ENCODE assay signal across 1 cellular context in the genomic region with DNA sequence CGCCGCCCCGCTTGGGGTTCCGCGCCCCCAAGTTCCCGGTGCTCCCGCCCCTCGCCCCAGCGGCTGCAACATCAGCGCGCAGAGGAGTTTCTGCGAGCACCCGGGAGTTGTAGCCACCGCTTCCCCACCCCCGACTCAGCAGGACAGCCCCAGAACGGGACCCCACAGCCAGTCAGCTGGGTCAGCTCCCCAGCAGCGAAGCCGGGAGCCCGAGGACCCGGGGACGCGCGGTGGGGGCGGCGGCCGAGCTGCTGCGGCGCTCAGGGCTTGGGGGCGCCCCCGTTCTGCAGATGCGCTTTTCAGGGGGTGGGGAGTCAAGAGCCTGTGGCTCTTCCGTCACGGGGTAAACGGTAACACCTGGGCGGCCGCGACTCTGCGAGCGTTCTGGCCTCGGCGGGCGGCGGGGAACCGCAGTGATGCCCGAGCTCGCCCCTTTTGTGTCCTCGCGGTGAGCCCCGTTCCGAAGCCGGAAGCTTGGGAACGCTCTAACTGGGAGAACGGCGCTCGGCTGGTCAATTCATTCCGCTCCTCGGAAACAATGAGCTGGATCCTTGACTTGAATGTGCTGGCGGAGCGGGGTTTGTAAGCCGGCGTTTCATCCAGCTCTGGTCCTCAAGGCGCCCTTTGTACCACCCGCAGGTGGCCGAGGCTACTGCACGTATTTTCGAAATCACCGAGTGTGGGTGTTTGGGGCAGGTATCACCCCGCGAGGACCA.
TF ChIP-seq lines count a peak whose summit lies in the region.

No MANE protein-coding gene starts in this region.

TF ChIP-seq in HepG2, 621 proteins besides CTCF, POLR2A, EP300 and RAD21 (continued from another document and continues in another):
- TF ChIP-seq, protein P1, sequence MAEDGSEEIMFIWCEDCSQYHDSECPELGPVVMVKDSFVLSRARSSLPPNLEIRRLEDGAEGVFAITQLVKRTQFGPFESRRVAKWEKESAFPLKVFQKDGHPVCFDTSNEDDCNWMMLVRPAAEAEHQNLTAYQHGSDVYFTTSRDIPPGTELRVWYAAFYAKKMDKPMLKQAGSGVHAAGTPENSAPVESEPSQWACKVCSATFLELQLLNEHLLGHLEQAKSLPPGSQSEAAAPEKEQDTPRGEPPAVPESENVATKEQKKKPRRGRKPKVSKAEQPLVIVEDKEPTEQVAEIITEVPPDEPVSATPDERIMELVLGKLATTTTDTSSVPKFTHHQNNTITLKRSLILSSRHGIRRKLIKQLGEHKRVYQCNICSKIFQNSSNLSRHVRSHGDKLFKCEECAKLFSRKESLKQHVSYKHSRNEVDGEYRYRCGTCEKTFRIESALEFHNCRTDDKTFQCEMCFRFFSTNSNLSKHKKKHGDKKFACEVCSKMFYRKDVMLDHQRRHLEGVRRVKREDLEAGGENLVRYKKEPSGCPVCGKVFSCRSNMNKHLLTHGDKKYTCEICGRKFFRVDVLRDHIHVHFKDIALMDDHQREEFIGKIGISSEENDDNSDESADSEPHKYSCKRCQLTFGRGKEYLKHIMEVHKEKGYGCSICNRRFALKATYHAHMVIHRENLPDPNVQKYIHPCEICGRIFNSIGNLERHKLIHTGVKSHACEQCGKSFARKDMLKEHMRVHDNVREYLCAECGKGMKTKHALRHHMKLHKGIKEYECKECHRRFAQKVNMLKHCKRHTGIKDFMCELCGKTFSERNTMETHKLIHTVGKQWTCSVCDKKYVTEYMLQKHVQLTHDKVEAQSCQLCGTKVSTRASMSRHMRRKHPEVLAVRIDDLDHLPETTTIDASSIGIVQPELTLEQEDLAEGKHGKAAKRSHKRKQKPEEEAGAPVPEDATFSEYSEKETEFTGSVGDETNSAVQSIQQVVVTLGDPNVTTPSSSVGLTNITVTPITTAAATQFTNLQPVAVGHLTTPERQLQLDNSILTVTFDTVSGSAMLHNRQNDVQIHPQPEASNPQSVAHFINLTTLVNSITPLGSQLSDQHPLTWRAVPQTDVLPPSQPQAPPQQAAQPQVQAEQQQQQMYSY (CRISPR knock-in tag; IDR thresholded peaks at IDR 0.05) = peak; percentile 76
- TF ChIP-seq HNRNPLL (IDR thresholded peaks at IDR 0.05; ENCODE audit: low read depth, low read length, poor library complexity, severe bottlenecking) (peak; percentile 30), KDM3A (CRISPR knock-in tag; IDR thresholded peaks at IDR 0.05; ENCODE audit: low read depth) (no peak), ZNF354B (CRISPR knock-in tag; IDR thresholded peaks at IDR 0.05) (peak; percentile 60; the same call in 1 of the 2 replicates), ZNF558 (CRISPR knock-in tag; IDR thresholded peaks at IDR 0.05; ENCODE audit: borderline replicate concordance) (0 out of 2 replicates have a peak, but pooled peaks have one; percentile 81), ZNF713 (CRISPR knock-in tag; IDR thresholded peaks at IDR 0.05) (no peak), ISL2 (CRISPR knock-in tag; IDR thresholded peaks at IDR 0.05) (0 out of 2 replicates have a peak, but pooled peaks have one; percentile 20), SALL1 (CRISPR knock-in tag; IDR thresholded peaks at IDR 0.05) (peak; percentile 65; the same call in 1 of the 2 replicates), ZFAT (CRISPR knock-in tag; conservative IDR thresholded peaks at IDR 0.05) (0 out of 2 replicates have a peak, but pooled peaks have one; percentile 54), CCDC6 (CRISPR knock-in tag; IDR thresholded peaks at IDR 0.05) (0 out of 2 replicates have a peak, but pooled peaks have one; percentile 37), ZNF12 (CRISPR knock-in tag; IDR thresholded peaks at IDR 0.05) (no peak), IKZF1 (IDR thresholded peaks at IDR 0.05) (no peak), ZSCAN9 (CRISPR knock-in tag; IDR thresholded peaks at IDR 0.05; ENCODE audit: borderline replicate concordance) (no peak), ZNF670 (CRISPR knock-in tag; IDR thresholded peaks at IDR 0.05; ENCODE audit: borderline replicate concordance) (peak; percentile 51; the same call in 1 of the 2 replicates), NKX3-1 (CRISPR knock-in tag; IDR thresholded peaks at IDR 0.05) (no peak), GABPB1 (CRISPR knock-in tag; IDR thresholded peaks at IDR 0.05) (peak; percentile 40; the same call in 1 of the 2 replicates), CEBPG (CRISPR knock-in tag; IDR thresholded peaks at IDR 0.05) (0 out of 2 replicates have a peak, but pooled peaks have one; percentile 9), HDAC1 (CRISPR knock-in tag; IDR thresholded peaks at IDR 0.05) (peak; percentile 21; the same call in 1 of the 2 replicates), PHF8 (CRISPR knock-in tag; IDR thresholded peaks at IDR 0.05) (0 out of 2 replicates have a peak, but pooled peaks have one; percentile 12), HOXA5 (CRISPR knock-in tag; IDR thresholded peaks at IDR 0.05) (no peak; the same call in 1 of the 2 replicates), TMF1 (CRISPR knock-in tag; IDR thresholded peaks at IDR 0.05; ENCODE audit: low read depth) (0 out of 2 replicates have a peak, but pooled peaks have one; percentile 59), YEATS4 (CRISPR knock-in tag; IDR thresholded peaks at IDR 0.05; ENCODE audit: borderline replicate concordance) (0 out of 2 replicates have a peak, but pooled peaks have one; percentile 17), ZNF274 (CRISPR knock-in tag; IDR thresholded peaks at IDR 0.05) (peak; percentile 58; the same call in 1 of the 2 replicates), ATF1 (CRISPR knock-in tag; IDR thresholded peaks at IDR 0.05) (no peak), ZFP82 (CRISPR knock-in tag; IDR thresholded peaks at IDR 0.05; ENCODE audit: borderline replicate concordance) (no peak), PHF20 (CRISPR knock-in tag; IDR thresholded peaks at IDR 0.05) (no peak), PHF21A (CRISPR knock-in tag; IDR thresholded peaks at IDR 0.05) (0 out of 2 replicates have a peak, but pooled peaks have one; percentile 35), CREB1 (IDR thresholded peaks at IDR 0.05) (no peak), CREB1 (CRISPR knock-in tag; IDR thresholded peaks at IDR 0.05) (no peak)
- TF ChIP-seq, protein P2, sequence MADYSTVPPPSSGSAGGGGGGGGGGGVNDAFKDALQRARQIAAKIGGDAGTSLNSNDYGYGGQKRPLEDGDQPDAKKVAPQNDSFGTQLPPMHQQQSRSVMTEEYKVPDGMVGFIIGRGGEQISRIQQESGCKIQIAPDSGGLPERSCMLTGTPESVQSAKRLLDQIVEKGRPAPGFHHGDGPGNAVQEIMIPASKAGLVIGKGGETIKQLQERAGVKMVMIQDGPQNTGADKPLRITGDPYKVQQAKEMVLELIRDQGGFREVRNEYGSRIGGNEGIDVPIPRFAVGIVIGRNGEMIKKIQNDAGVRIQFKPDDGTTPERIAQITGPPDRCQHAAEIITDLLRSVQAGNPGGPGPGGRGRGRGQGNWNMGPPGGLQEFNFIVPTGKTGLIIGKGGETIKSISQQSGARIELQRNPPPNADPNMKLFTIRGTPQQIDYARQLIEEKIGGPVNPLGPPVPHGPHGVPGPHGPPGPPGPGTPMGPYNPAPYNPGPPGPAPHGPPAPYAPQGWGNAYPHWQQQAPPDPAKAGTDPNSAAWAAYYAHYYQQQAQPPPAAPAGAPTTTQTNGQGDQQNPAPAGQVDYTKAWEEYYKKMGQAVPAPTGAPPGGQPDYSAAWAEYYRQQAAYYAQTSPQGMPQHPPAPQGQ (CRISPR knock-in tag; IDR thresholded peaks at IDR 0.05; ENCODE audit: borderline replicate concordance) = no peak
- TF ChIP-seq, protein P3, sequence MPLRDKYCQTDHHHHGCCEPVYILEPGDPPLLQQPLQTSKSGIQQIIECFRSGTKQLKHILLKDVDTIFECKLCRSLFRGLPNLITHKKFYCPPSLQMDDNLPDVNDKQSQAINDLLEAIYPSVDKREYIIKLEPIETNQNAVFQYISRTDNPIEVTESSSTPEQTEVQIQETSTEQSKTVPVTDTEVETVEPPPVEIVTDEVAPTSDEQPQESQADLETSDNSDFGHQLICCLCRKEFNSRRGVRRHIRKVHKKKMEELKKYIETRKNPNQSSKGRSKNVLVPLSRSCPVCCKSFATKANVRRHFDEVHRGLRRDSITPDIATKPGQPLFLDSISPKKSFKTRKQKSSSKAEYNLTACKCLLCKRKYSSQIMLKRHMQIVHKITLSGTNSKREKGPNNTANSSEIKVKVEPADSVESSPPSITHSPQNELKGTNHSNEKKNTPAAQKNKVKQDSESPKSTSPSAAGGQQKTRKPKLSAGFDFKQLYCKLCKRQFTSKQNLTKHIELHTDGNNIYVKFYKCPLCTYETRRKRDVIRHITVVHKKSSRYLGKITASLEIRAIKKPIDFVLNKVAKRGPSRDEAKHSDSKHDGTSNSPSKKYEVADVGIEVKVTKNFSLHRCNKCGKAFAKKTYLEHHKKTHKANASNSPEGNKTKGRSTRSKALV (CRISPR knock-in tag; IDR thresholded peaks at IDR 0.05) = peak; percentile 35; the same call in 1 of the 2 replicates
- TF ChIP-seq, protein P4, sequence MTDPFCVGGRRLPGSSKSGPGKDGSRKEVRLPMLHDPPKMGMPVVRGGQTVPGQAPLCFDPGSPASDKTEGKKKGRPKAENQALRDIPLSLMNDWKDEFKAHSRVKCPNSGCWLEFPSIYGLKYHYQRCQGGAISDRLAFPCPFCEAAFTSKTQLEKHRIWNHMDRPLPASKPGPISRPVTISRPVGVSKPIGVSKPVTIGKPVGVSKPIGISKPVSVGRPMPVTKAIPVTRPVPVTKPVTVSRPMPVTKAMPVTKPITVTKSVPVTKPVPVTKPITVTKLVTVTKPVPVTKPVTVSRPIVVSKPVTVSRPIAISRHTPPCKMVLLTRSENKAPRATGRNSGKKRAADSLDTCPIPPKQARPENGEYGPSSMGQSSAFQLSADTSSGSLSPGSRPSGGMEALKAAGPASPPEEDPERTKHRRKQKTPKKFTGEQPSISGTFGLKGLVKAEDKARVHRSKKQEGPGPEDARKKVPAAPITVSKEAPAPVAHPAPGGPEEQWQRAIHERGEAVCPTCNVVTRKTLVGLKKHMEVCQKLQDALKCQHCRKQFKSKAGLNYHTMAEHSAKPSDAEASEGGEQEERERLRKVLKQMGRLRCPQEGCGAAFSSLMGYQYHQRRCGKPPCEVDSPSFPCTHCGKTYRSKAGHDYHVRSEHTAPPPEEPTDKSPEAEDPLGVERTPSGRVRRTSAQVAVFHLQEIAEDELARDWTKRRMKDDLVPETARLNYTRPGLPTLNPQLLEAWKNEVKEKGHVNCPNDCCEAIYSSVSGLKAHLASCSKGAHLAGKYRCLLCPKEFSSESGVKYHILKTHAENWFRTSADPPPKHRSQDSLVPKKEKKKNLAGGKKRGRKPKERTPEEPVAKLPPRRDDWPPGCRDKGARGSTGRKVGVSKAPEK (CRISPR knock-in tag; IDR thresholded peaks at IDR 0.05; ENCODE audit: borderline replicate concordance) = 0 out of 2 replicates have a peak, but pooled peaks have one; percentile 40
- TF ChIP-seq, protein P5, sequence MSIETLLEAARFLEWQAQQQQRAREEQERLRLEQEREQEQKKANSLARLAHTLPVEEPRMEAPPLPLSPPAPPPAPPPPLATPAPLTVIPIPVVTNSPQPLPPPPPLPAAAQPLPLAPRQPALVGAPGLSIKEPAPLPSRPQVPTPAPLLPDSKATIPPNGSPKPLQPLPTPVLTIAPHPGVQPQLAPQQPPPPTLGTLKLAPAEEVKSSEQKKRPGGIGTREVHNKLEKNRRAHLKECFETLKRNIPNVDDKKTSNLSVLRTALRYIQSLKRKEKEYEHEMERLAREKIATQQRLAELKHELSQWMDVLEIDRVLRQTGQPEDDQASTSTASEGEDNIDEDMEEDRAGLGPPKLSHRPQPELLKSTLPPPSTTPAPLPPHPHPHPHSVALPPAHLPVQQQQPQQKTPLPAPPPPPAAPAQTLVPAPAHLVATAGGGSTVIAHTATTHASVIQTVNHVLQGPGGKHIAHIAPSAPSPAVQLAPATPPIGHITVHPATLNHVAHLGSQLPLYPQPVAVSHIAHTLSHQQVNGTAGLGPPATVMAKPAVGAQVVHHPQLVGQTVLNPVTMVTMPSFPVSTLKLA (IDR thresholded peaks at IDR 0.05) = no peak
- TF ChIP-seq, protein P6, sequence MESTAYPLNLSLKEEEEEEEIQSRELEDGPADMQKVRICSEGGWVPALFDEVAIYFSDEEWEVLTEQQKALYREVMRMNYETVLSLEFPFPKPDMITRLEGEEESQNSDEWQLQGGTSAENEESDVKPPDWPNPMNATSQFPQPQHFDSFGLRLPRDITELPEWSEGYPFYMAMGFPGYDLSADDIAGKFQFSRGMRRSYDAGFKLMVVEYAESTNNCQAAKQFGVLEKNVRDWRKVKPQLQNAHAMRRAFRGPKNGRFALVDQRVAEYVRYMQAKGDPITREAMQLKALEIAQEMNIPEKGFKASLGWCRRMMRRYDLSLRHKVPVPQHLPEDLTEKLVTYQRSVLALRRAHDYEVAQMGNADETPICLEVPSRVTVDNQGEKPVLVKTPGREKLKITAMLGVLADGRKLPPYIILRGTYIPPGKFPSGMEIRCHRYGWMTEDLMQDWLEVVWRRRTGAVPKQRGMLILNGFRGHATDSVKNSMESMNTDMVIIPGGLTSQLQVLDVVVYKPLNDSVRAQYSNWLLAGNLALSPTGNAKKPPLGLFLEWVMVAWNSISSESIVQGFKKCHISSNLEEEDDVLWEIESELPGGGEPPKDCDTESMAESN (CRISPR knock-in tag; conservative IDR thresholded peaks at IDR 0.05) = 0 out of 2 replicates have a peak, but pooled peaks have one; percentile 42
- TF ChIP-seq, protein P7, sequence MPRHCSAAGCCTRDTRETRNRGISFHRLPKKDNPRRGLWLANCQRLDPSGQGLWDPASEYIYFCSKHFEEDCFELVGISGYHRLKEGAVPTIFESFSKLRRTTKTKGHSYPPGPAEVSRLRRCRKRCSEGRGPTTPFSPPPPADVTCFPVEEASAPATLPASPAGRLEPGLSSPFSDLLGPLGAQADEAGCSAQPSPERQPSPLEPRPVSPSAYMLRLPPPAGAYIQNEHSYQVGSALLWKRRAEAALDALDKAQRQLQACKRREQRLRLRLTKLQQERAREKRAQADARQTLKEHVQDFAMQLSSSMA (CRISPR knock-in tag; IDR thresholded peaks at IDR 0.05) = no peak
- TF ChIP-seq, protein P8, sequence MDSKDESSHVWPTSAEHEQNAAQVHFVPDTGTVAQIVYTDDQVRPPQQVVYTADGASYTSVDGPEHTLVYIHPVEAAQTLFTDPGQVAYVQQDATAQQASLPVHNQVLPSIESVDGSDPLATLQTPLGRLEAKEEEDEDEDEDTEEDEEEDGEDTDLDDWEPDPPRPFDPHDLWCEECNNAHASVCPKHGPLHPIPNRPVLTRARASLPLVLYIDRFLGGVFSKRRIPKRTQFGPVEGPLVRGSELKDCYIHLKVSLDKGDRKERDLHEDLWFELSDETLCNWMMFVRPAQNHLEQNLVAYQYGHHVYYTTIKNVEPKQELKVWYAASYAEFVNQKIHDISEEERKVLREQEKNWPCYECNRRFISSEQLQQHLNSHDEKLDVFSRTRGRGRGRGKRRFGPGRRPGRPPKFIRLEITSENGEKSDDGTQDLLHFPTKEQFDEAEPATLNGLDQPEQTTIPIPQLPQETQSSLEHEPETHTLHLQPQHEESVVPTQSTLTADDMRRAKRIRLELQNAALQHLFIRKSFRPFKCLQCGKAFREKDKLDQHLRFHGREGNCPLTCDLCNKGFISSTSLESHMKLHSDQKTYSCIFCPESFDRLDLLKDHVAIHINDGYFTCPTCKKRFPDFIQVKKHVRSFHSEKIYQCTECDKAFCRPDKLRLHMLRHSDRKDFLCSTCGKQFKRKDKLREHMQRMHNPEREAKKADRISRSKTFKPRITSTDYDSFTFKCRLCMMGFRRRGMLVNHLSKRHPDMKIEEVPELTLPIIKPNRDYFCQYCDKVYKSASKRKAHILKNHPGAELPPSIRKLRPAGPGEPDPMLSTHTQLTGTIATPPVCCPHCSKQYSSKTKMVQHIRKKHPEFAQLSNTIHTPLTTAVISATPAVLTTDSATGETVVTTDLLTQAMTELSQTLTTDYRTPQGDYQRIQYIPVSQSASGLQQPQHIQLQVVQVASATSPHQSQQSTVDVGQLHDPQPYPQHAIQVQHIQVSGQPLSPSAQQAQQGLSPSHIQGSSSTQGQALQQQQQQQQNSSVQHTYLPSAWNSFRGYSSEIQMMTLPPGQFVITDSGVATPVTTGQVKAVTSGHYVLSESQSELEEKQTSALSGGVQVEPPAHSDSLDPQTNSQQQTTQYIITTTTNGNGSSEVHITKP (CRISPR knock-in tag; IDR thresholded peaks at IDR 0.05; ENCODE audit: low read depth) = no peak
- TF ChIP-seq, protein P9, sequence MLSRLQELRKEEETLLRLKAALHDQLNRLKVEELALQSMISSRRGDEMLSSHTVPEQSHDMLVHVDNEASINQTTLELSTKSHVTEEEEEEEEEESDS (CRISPR knock-in tag; IDR thresholded peaks at IDR 0.05; ENCODE audit: borderline replicate concordance) = no peak
